24 cellular contexts compared by ENCODE assay signal in the genomic region with DNA sequence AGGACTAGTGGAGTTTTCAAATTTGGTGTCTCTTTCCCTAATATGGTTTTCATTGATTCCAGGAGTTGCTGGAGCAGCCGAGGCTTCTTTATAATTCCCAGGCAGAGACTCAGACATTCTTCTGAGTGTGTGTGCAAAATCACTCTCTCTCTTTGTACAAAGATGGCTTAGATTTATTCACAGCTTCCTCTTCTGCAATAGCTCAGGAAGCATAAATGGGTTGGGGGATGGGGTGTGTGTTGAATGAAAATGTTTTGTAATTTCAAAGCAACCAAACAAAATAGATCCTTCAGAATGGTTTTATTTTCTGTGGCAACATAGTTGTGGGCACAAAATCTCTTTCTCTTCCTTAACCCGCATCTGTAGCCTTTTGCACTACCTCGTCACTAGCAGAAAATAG.
DNase-seq lines count a peak whose midpoint lies in the region; ATAC-seq and TF ChIP-seq lines count a peak whose summit lies in the region.
"Had no signal": no experiment of that assay in that cellular context is flagged by ENCODE, and none has a peak within 500 bp of the region (broad histone marks: within the 10 kb centered on the region; RNA-seq: fewer than 3 reads in every experiment).

No MANE protein-coding gene starts in this region.

- no peaks in the 10 kb centered on the region for H3K79me2 ChIP-seq in GM23338 (replicated peaks; ENCODE audit: insufficient read depth)

- H3K9me3 ChIP-seq in mucosa of descending colon = no peaks in the 10 kb centered on the region
- H3K9me3 ChIP-seq: MG63, neutrophil, tibial nerve had no signal

- H3K36me3 ChIP-seq in GM23338 (ENCODE audit: insufficient read depth) = no peaks in the 10 kb centered on the region
- H3K36me3 ChIP-seq in mucosa of descending colon (ENCODE audit: low read depth) = no peaks in the 10 kb centered on the region
- H3K36me3 ChIP-seq: cardiac muscle cell, MG63, neutrophil, tibial nerve had no signal

- CTCF ChIA-PET in WTC11 (lab: Charles Lee) = interaction anchor here (1.0 kb wide), 1 partner anchor 40 kb away, joined by 4 read pairs; no protein-coding TSS in a partner anchor

- no peak for TF ChIP-seq CTCF in GM23338 (conservative IDR thresholded peaks at IDR 0.05; ENCODE audit: low read depth in 2 of 2)
- TF ChIP-seq CTCF in WTC11 (IDR thresholded peaks at IDR 0.05) = no peak
- TF ChIP-seq CTCF in nephron (IDR thresholded peaks at IDR 0.05; ENCODE audit: unreplicated experiment in 3 of 3) = no peak
- no peak for TF ChIP-seq CTCF in mucosa of descending colon (IDR thresholded peaks at IDR 0.05)

- H3K4me1 ChIP-seq in GM23338 (ENCODE audit: insufficient read depth) (peaks cover 44% of the 10 kb centered on the region), mucosa of descending colon (ENCODE audit: low read depth) (no peaks in the 10 kb centered on the region)
- H3K4me1 ChIP-seq: tibial nerve had no signal

- H3K27ac ChIP-seq in GM23338 (ENCODE audit: low read depth) = peak overlapping the region; percentile 34; the same call in 1 of the 2 replicates
- H3K27ac ChIP-seq: cardiac muscle cell, neutrophil, tibial nerve had no signal

- peaks cover 43% of the 10 kb centered on the region for H3K4me1 Mint-ChIP-seq in GM23338
- H3K4me1 Mint-ChIP-seq in WTC11 = peaks cover 52% of the 10 kb centered on the region
- peaks cover 26% of the 10 kb centered on the region for H3K4me1 Mint-ChIP-seq in nephron

- no peaks in the 10 kb centered on the region for H3K9me2 ChIP-seq in GM23338 (ENCODE audit: insufficient read depth)

- no peaks in the 10 kb centered on the region for H3K27me3 ChIP-seq in GM23338 (ENCODE audit: insufficient read depth)
- H3K27me3 ChIP-seq: MG63, tibial nerve had no signal

- 0 out of 2 replicates have a peak, but pooled peaks cover 5% of the 10 kb centered on the region for H3F3A ChIP-seq in GM23338 (replicated peaks; ENCODE audit: low read depth)

- H3K4me3 ChIP-seq in GM23338 = peak overlapping the region; percentile 19; the same call in 1 of the 2 replicates
- no peak overlapping the region for H3K4me3 ChIP-seq in mucosa of descending colon
- H3K4me3 ChIP-seq: cardiac muscle cell, MG63, tibial nerve had no signal

- H3K9me3 Mint-ChIP-seq in GM23338 (peaks cover 11% of the 10 kb centered on the region), WTC11 (peaks cover 11% of the 10 kb centered on the region), nephron (peaks cover 3% of the 10 kb centered on the region)
- H3K9me3 Mint-ChIP-seq: dendritic cell treated with granulocyte-macrophage colony-stimulating factor and Interleukin-4, amounts not matched to agents 40 ng/mL and 50 ng/mL, for 4 days; stimulated activated naive CD8-positive, alpha-beta T cell treated with anti-CD3 and anti-CD28 coated beads, Interleukin-15, Interleukin-2, amounts not matched to agents 100 ng/mL and 50 ng/mL, for 24 hours had no signal

- DNase-seq in GM23338 (ENCODE audit: low spot score) = no peak
- peak; percentile 23 to 38 for DNase-seq in Kasumi-1 (lab: John Stamatoyannopoulos, UW)
- no peak for DNase-seq in WTC11 (ENCODE audit: low spot score)
- DNase-seq in mucosa of descending colon = no peak
- DNase-seq: activated CD8-positive, alpha-beta T cell treated with anti-CD3 and anti-CD28 coated beads for 36 hours; amniotic stem cell; COR-L47; DMS79 treated with DMSO at 0.1 percent for 48 hours; kidney; MG63; NCI-H1694 treated with DMSO at 0.1 percent for 48 hours; NCI-H345; small intestine; T1000 had no signal

- H3K4me2 ChIP-seq in GM23338 = peak overlapping the region; percentile 58

- POLR2A ChIA-PET in WTC11 (lab: Charles Lee) = no interaction called here

- peak overlapping the region; percentile 28; the same call in 1 of the 2 replicates for H2AFZ ChIP-seq in GM23338

- intact Hi-C loops in mucosa of descending colon (cut with DNase I, micrococcal nuclease) = no loop called here

- H3K36me3 Mint-ChIP-seq in GM23338 (ENCODE audit: low read depth) = peaks cover 10% of the 10 kb centered on the region; the same call in 1 of the 3 replicates
- peaks cover 11% of the 10 kb centered on the region for H3K36me3 Mint-ChIP-seq in WTC11
- no peaks in the 10 kb centered on the region for H3K36me3 Mint-ChIP-seq in nephron (ENCODE audit: low read depth)
- H3K36me3 Mint-ChIP-seq: mesothelial cell of epicardium had no signal

- H3K27ac Mint-ChIP-seq in GM23338 (peak overlapping the region; percentile 76), WTC11 (peak overlapping the region; percentile 82), nephron (peak overlapping the region; percentile 27 to 64 (median 34))
- H3K27ac Mint-ChIP-seq: activated CD8-positive, alpha-beta T cell treated with anti-CD3 and anti-CD28 coated beads for 36 hours; dendritic cell treated with granulocyte-macrophage colony-stimulating factor and Interleukin-4, amounts not matched to agents 40 ng/mL and 50 ng/mL, for 4 days; mesothelial cell of epicardium; stimulated activated naive CD8-positive, alpha-beta T cell treated with anti-CD3 and anti-CD28 coated beads, Interleukin-15, Interleukin-2, amounts not matched to agents 100 ng/mL and 50 ng/mL, for 24 hours had no signal

- peak overlapping the region; percentile 37; the same call in 1 of the 3 replicates for H3K4me3 Mint-ChIP-seq in GM23338
- H3K4me3 Mint-ChIP-seq in WTC11 = peak overlapping the region; percentile 36
- H3K4me3 Mint-ChIP-seq in nephron = no peak overlapping the region
- H3K4me3 Mint-ChIP-seq: activated CD8-positive, alpha-beta T cell treated with anti-CD3 and anti-CD28 coated beads for 36 hours; dendritic cell treated with granulocyte-macrophage colony-stimulating factor and Interleukin-4, amounts not matched to agents 40 ng/mL and 50 ng/mL, for 4 days; mesothelial cell of epicardium; stimulated activated naive CD8-positive, alpha-beta T cell treated with anti-CD3 and anti-CD28 coated beads, Interleukin-15, Interleukin-2, amounts not matched to agents 100 ng/mL and 50 ng/mL, for 24 hours had no signal

- no peak for ATAC-seq in GM23338
- no peak for ATAC-seq in WTC11
- ATAC-seq in HG03378 (IDR thresholded peaks at IDR 0.05; ENCODE audit: unreplicated experiment) = no peak
- ATAC-seq in GM21786 (IDR thresholded peaks at IDR 0.05; ENCODE audit: unreplicated experiment) = no peak
- ATAC-seq in mucosa of descending colon = no peak
- ATAC-seq: activated CD8-positive, alpha-beta T cell treated with anti-CD3 and anti-CD28 coated beads for 36 hours; SK-N-SH treated with all-trans-retinoic acid at 6 μM for 48 hours had no signal

- H3K27me3 Mint-ChIP-seq in GM23338 (ENCODE audit: insufficient read depth, low read depth, poor library complexity) (peaks cover 17% of the 10 kb centered on the region), WTC11 (ENCODE audit: low read depth) (peaks cover 11% of the 10 kb centered on the region), nephron (ENCODE audit: low read depth) (peaks cover 20% of the 10 kb centered on the region)
- H3K27me3 Mint-ChIP-seq: activated CD8-positive, alpha-beta T cell treated with anti-CD3 and anti-CD28 coated beads for 36 hours had no signal

- no peaks in the 10 kb centered on the region for H4K20me1 ChIP-seq in GM23338 (replicated peaks; ENCODE audit: insufficient read depth)

TF ChIP-seq in GM23338, 12 proteins besides CTCF, POLR2A, EP300 and RAD21 (continues in another document):
- no peak for TF ChIP-seq POLR2AphosphoS5 (IDR thresholded peaks at IDR 0.05; ENCODE audit: low read depth)

TF ChIP-seq in WTC11, 78 proteins besides CTCF, POLR2A, EP300 and RAD21 (continues in another document):
- TF ChIP-seq FOXP1 (CRISPR knock-in tag; IDR thresholded peaks at IDR 0.05; ENCODE audit: borderline replicate concordance) (no peak), EMX1 (CRISPR knock-in tag; IDR thresholded peaks at IDR 0.05) (no peak), NR3C1 (CRISPR knock-in tag; conservative IDR thresholded peaks at IDR 0.05; ENCODE audit: low read depth) (no peak), NFATC4 (CRISPR knock-in tag; IDR thresholded peaks at IDR 0.05) (no peak), NFYB (CRISPR knock-in tag; conservative IDR thresholded peaks at IDR 0.05; ENCODE audit: low read depth) (no peak), ETV6 (CRISPR knock-in tag; IDR thresholded peaks at IDR 0.05) (no peak)
- TF ChIP-seq, protein P1, sequence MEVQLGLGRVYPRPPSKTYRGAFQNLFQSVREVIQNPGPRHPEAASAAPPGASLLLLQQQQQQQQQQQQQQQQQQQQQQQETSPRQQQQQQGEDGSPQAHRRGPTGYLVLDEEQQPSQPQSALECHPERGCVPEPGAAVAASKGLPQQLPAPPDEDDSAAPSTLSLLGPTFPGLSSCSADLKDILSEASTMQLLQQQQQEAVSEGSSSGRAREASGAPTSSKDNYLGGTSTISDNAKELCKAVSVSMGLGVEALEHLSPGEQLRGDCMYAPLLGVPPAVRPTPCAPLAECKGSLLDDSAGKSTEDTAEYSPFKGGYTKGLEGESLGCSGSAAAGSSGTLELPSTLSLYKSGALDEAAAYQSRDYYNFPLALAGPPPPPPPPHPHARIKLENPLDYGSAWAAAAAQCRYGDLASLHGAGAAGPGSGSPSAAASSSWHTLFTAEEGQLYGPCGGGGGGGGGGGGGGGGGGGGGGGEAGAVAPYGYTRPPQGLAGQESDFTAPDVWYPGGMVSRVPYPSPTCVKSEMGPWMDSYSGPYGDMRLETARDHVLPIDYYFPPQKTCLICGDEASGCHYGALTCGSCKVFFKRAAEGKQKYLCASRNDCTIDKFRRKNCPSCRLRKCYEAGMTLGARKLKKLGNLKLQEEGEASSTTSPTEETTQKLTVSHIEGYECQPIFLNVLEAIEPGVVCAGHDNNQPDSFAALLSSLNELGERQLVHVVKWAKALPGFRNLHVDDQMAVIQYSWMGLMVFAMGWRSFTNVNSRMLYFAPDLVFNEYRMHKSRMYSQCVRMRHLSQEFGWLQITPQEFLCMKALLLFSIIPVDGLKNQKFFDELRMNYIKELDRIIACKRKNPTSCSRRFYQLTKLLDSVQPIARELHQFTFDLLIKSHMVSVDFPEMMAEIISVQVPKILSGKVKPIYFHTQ (CRISPR knock-in tag; IDR thresholded peaks at IDR 0.05) = no peak
- TF ChIP-seq, protein P2, sequence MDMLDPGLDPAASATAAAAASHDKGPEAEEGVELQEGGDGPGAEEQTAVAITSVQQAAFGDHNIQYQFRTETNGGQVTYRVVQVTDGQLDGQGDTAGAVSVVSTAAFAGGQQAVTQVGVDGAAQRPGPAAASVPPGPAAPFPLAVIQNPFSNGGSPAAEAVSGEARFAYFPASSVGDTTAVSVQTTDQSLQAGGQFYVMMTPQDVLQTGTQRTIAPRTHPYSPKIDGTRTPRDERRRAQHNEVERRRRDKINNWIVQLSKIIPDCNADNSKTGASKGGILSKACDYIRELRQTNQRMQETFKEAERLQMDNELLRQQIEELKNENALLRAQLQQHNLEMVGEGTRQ (CRISPR knock-in tag; IDR thresholded peaks at IDR 0.05) = no peak
- TF ChIP-seq, protein P3, sequence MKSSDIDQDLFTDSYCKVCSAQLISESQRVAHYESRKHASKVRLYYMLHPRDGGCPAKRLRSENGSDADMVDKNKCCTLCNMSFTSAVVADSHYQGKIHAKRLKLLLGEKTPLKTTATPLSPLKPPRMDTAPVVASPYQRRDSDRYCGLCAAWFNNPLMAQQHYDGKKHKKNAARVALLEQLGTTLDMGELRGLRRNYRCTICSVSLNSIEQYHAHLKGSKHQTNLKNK (CRISPR knock-in tag; IDR thresholded peaks at IDR 0.05) = no peak

Comparison
In these comparisons a context has a peak if more than half of its experiments do, and no peak if none do; other contexts are left out.
1. DNase-seq: peak in Kasumi-1 (2 of 2); none in GM23338 (single experiment), WTC11 (single experiment) and mucosa of descending colon (0 of 3).
2. H3K4me3 Mint-ChIP-seq: peak in GM23338 (single experiment) and WTC11 (single experiment); none in nephron (0 of 3).
3. Peak in every context shown above with its lines, with median percentiles within 50 percentile points of each other: H3K27ac Mint-ChIP-seq.